Comparison of ENCODE assay signal across 1 cellular context in genomic region chr21:34640858-34641257, GRCh38.
TF ChIP-seq lines count a peak whose summit lies in the region.

No MANE protein-coding gene starts in this region.

TF ChIP-seq in K562, 482 proteins besides CTCF, POLR2A, EP300 and RAD21:
- no peak for TF ChIP-seq NR2C1 (IDR thresholded peaks at IDR 0.05)
- TF ChIP-seq NR2C1 (tag; IDR thresholded peaks at IDR 0.05), result no peak
- 0 out of 2 replicates have a peak, but pooled peaks have one; percentile 3 for TF ChIP-seq BHLHE40 (IDR thresholded peaks at IDR 0.05; ENCODE audit: low read length)
- 0 out of 2 replicates have a peak, but pooled peaks have one; percentile 18 for TF ChIP-seq CREB3L1 (IDR thresholded peaks at IDR 0.05; ENCODE audit: borderline replicate concordance, low read depth)
- peak; percentile 60; the same call in 1 of the 2 replicates for TF ChIP-seq PTRF (tag; IDR thresholded peaks at IDR 0.05)
- peak; percentile 9; the same call in 1 of the 2 replicates for TF ChIP-seq L3MBTL2 (IDR thresholded peaks at IDR 0.05)
- 0 out of 2 replicates have a peak, but pooled peaks have one; percentile 1 for TF ChIP-seq SMAD4 (CRISPR knock-in tag; conservative IDR thresholded peaks at IDR 0.05)
- 0 out of 2 replicates have a peak, but pooled peaks have one; percentile 27 for TF ChIP-seq KLF13 (tag; IDR thresholded peaks at IDR 0.05; ENCODE audit: borderline replicate concordance, low read depth)
- TF ChIP-seq ZNF444 (CRISPR knock-in tag; IDR thresholded peaks at IDR 0.05), result no peak
- TF ChIP-seq MYC (IDR thresholded peaks at IDR 0.05; ENCODE audit: low read depth, low read length), result no peak
- peak; percentile 11; the same call in 1 of the 2 replicates for TF ChIP-seq MYC (CRISPR knock-in tag; IDR thresholded peaks at IDR 0.05; ENCODE audit: borderline replicate concordance, low read depth)
- TF ChIP-seq ZNF395 (CRISPR knock-in tag; IDR thresholded peaks at IDR 0.05), result peak; percentile 28; the same call in 1 of the 2 replicates
- no peak for TF ChIP-seq SMARCB1 (IDR thresholded peaks at IDR 0.05; ENCODE audit: insufficient read length, low read depth)
